Comparison of ENCODE assay signal across 8 cellular contexts in genomic region chr22:46762238-46763050, GRCh38.
DNase-seq lines count a peak whose midpoint lies in the region; ATAC-seq and TF ChIP-seq lines count a peak whose summit lies in the region.

TBC1D22A (plus strand) TSS chr22:46762650; CDS start chr22:46762787, 137 bp downstream.

- peak; percentile 98 for TF ChIP-seq POLR2A in GM18951 (IDR thresholded peaks at IDR 0.05; ENCODE audit: extremely low read depth, insufficient read depth, insufficient read length)

- peak; percentile 66 for ATAC-seq in HG03196 (IDR thresholded peaks at IDR 0.05; ENCODE audit: unreplicated experiment)

- in situ Hi-C loops in GM18951 (cut with MboI; ENCODE audit: low sequenced_read_pairs, unreplicated experiment): no loop called here

- DNase-seq in AG08395 (ENCODE audit: low spot score) (peak; percentile 97), NCI-H446 treated with DMSO at 0.1 percent for 48 hours (lab: John Stamatoyannopoulos, UW) (peak; percentile 84), cerebellar cortex (ENCODE audit: low spot score) (peak; percentile 96), islet precursor cell (peak; percentile 95)
- peak; percentile 94 for DNase-seq in activated CD4-positive, CD25-positive, alpha-beta regulatory T cell treated with anti-CD3 and anti-CD28 coated beads, Interleukin-2, amount 50 U/mL, for 72 hours
- DNase-seq in stimulated activated CD4-positive, alpha-beta T cell treated with anti-CD3 and anti-CD28 coated beads, Interleukin-12 subunit alpha, Interleukin-12 subunit beta, amount 100 ng/mL, for 4 hours: peak; percentile 95

Comparison
In these comparisons a context has a peak if more than half of its experiments do, and no peak if none do; other contexts are left out.
1. Peak in every context shown above with its lines: DNase-seq and ATAC-seq.